In the genomic region with DNA sequence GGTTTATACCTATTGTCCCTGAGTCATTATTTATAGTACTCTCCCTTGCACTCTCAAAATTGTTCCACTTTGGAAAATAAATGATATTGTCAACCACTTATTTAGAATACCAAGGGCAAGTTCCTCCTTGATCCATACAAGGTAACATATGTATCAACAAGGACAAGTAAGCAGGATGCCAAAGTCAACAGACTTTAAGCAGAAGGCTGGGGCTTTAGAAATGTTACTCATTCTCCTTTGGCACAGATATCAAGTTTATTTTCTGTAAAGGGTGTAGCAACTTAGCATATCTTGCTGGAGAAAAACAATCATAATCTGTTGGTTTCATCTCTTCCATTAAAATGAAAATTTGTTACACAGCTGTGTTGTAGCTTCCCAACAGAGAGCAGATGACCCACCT, we compare ENCODE assay signal across 15 cellular contexts.
DNase-seq lines count a peak whose midpoint lies in the region; ATAC-seq, FAIRE-seq and TF ChIP-seq lines count a peak whose summit lies in the region.
"Had no signal": no experiment of that assay in that cellular context is flagged by ENCODE, and none has a peak within 500 bp of the region (broad histone marks: within the 10 kb centered on the region; RNA-seq: fewer than 3 reads in every experiment).

No MANE protein-coding gene starts in this region.

- H3K4me3 Mint-ChIP-seq in chondrocyte (ENCODE audit: unreplicated experiment), result no peak overlapping the region
- H3K4me3 Mint-ChIP-seq: CD8-positive, alpha-beta memory T cell had no signal

- ATAC-seq in RWPE2 (ENCODE audit: low read depth), result 0 out of 3 replicates have a peak, but pooled peaks have one; percentile 45

- no peaks in the 10 kb centered on the region for H3K9me2 ChIP-seq in GM23248 (ENCODE audit: insufficient read depth)

- no peak for FAIRE-seq in H54 (lab: Jason Lieb, UNC)

- intact Hi-C loops in head of caudate nucleus (cut with DNase I), result no loop called here

- H3K9ac ChIP-seq in GM23248, result no peak overlapping the region

- no peak overlapping the region for H2AFZ ChIP-seq in GM23248

- no peaks in the 10 kb centered on the region for H3K27me3 ChIP-seq in GM23248 (replicated peaks; ENCODE audit: insufficient read depth)
- H3K27me3 ChIP-seq in RWPE2 (ENCODE audit: insufficient read depth, poor library complexity, severe bottlenecking), result no peaks in the 10 kb centered on the region
- H3K27me3 ChIP-seq: BE2C, SJSA1 had no signal

- H3F3A ChIP-seq in GM23248 (ENCODE audit: insufficient read depth), result 0 out of 2 replicates have a peak, but pooled peaks cover 5% of the 10 kb centered on the region

- in situ Hi-C loops in GM23248 (cut with MboI), result no loop called here

- no peak for TF ChIP-seq POLR2A in H54 (IDR thresholded peaks at IDR 0.05; ENCODE audit: low read depth, low read length)

- H3K27ac Mint-ChIP-seq in chondrocyte (ENCODE audit: unreplicated experiment), result no peak overlapping the region
- H3K27ac Mint-ChIP-seq: CD8-positive, alpha-beta memory T cell had no signal

- no peaks in the 10 kb centered on the region for H3K27me3 Mint-ChIP-seq in chondrocyte (ENCODE audit: low read depth)

- H3K79me2 ChIP-seq in GM23248 (ENCODE audit: insufficient read depth), result no peaks in the 10 kb centered on the region

- H3K9me3 ChIP-seq in GM23248 (ENCODE audit: low read depth) (no peaks in the 10 kb centered on the region), RWPE2 (ENCODE audit: severe bottlenecking) (no peaks in the 10 kb centered on the region)
- H3K9me3 ChIP-seq: BE2C, SJSA1 had no signal

- no peaks in the 10 kb centered on the region for H4K20me1 ChIP-seq in GM23248 (ENCODE audit: insufficient read depth)

- no peak overlapping the region for H3K4me3 ChIP-seq in GM23248
- no peak overlapping the region for H3K4me3 ChIP-seq in RWPE2 (ENCODE audit: severe bottlenecking)
- no peak overlapping the region for H3K4me3 ChIP-seq in epithelial cell of esophagus (ENCODE audit: low read length)
- H3K4me3 ChIP-seq: SJSA1 had no signal

- H3K36me3 Mint-ChIP-seq in chondrocyte (ENCODE audit: low read depth), result peaks cover 1% of the 10 kb centered on the region
- H3K36me3 Mint-ChIP-seq: CD8-positive, alpha-beta memory T cell had no signal

- H3K4me2 ChIP-seq in GM23248 (ENCODE audit: unreplicated experiment), result no peak overlapping the region

- peaks cover 2% of the 10 kb centered on the region for H3K9me3 Mint-ChIP-seq in chondrocyte (ENCODE audit: low read depth)

- peaks cover 21% of the 10 kb centered on the region for H3K4me1 ChIP-seq in GM23248 (ENCODE audit: insufficient read depth)
- no peaks in the 10 kb centered on the region for H3K4me1 ChIP-seq in RWPE2 (ENCODE audit: insufficient read depth, poor library complexity, severe bottlenecking)
- H3K4me1 ChIP-seq: SJSA1 had no signal

- no peak overlapping the region for H3K27ac ChIP-seq in GM23248
- no peak overlapping the region for H3K27ac ChIP-seq in RWPE2 (ENCODE audit: poor library complexity, severe bottlenecking)
- H3K27ac ChIP-seq: SJSA1 had no signal

- DNase-seq in GM23248, result peak; percentile 52
- no peak for DNase-seq in RWPE2 (ENCODE audit: low spot score)
- DNase-seq in epithelial cell of esophagus (ENCODE audit: low read depth), result peak; percentile 39
- peak; percentile 36 for DNase-seq in iris pigment epithelial cell (ENCODE audit: low read depth)
- no peak for DNase-seq in H54 (ENCODE audit: insufficient read length, low spot score)
- DNase-seq in chondrocyte (ENCODE audit: low spot score), result no peak
- DNase-seq in SHP77 treated with DMSO at 0.1 percent for 48 hours (lab: John Stamatoyannopoulos, UW), result no peak
- DNase-seq in head of caudate nucleus, result no peak
- DNase-seq: BE2C; CD8-positive, alpha-beta memory T cell; KBM-7; MM.1S; NCI-H1105 treated with DMSO at 0.1 percent for 48 hours; NCI-H187 had no signal

- H3K36me3 ChIP-seq in GM23248 (ENCODE audit: low read depth), result no peaks in the 10 kb centered on the region
- no peaks in the 10 kb centered on the region for H3K36me3 ChIP-seq in RWPE2 (ENCODE audit: low read depth)
- H3K36me3 ChIP-seq: BE2C, SJSA1 had no signal

- H3K4me1 Mint-ChIP-seq in chondrocyte (ENCODE audit: low read depth), result peaks cover 12% of the 10 kb centered on the region
- H3K4me1 Mint-ChIP-seq: CD8-positive, alpha-beta memory T cell had no signal

- TF ChIP-seq CTCF in RWPE2 (IDR thresholded peaks at IDR 0.05; ENCODE audit: poor library complexity, severe bottlenecking) (no peak), epithelial cell of esophagus (IDR thresholded peaks at IDR 0.05; ENCODE audit: insufficient read depth, low read depth, low read length, missing control alignments) (no peak), chondrocyte (IDR thresholded peaks at IDR 0.05) (no peak)

Comparison
In these comparisons a context has a peak if more than half of its experiments do, and no peak if none do; other contexts are left out.
1. DNase-seq: peak in GM23248 (single experiment), epithelial cell of esophagus (single experiment) and iris pigment epithelial cell (single experiment); none in RWPE2 (single experiment), H54 (single experiment), chondrocyte (single experiment), SHP77 treated with DMSO at 0.1 percent for 48 hours (single experiment) and head of caudate nucleus (0 of 42).